ENCODE assay signal across 9 cellular contexts in the genomic region with DNA sequence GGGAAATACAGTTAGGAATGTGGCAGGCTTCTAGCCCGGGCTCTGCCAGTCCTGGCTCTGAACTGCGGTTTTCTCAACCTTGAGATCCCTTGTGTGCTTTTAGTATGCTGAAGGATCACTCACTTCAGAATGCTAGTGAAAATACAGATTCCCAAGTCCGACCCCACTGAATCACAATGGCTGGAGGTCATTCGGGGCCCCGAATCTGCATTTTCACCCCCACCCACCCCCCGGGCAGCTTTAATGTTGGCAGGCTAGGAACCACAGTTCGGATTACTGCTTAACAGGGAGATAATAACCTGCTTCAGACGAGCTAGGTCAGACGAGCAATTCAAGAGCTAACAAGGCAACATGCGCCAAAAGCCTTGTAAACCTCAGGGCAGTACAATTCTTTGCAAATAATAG. TPM values are rescaled to one million over a fixed set of nuclear protein-coding genes. Genes with fewer than 3 reads are reported as not detected.
DNase-seq lines count a peak whose midpoint lies in the region; ATAC-seq and TF ChIP-seq lines count a peak whose summit lies in the region.
"Had no signal": no experiment of that assay in that cellular context is flagged by ENCODE, and none has a peak within 500 bp of the region (broad histone marks: within the 10 kb centered on the region; RNA-seq: fewer than 3 reads in every experiment).

No MANE protein-coding gene starts in this region.

- peaks cover 60% of the 10 kb centered on the region for H3K4me1 Mint-ChIP-seq in activated CD4-positive, alpha-beta T cell treated with anti-CD3 and anti-CD28 coated beads, Interleukin-2, amount 10 ng/mL, durations not matched to agents 24 days and 14 days
- H3K4me1 Mint-ChIP-seq in WTC11: peaks cover 39% of the 10 kb centered on the region

- H3K27me3 Mint-ChIP-seq in activated CD4-positive, alpha-beta T cell treated with anti-CD3 and anti-CD28 coated beads, Interleukin-2, amount 10 ng/mL, durations not matched to agents 24 days and 14 days: no peaks in the 10 kb centered on the region
- H3K27me3 Mint-ChIP-seq in WTC11 (ENCODE audit: low read depth): peaks cover 10% of the 10 kb centered on the region

- H3K4me3 Mint-ChIP-seq in activated CD4-positive, alpha-beta T cell treated with anti-CD3 and anti-CD28 coated beads, Interleukin-2, amount 10 ng/mL, durations not matched to agents 24 days and 14 days: peak overlapping the region; percentile 95
- H3K4me3 Mint-ChIP-seq in WTC11: peak overlapping the region; percentile 83

- H3K9me3 ChIP-seq in heart left ventricle: no peaks in the 10 kb centered on the region
- no peaks in the 10 kb centered on the region for H3K9me3 ChIP-seq in skeletal muscle satellite cell (replicated peaks; ENCODE audit: low read length)

- no peak for TF ChIP-seq POLR2A in heart left ventricle (IDR thresholded peaks at IDR 0.05)
- no peak for TF ChIP-seq POLR2A in lower leg skin (IDR thresholded peaks at IDR 0.05)

- CTCF ChIA-PET in WTC11 (lab: Charles Lee): interaction anchor here (0.9 to 1.5 kb wide), 2 partner anchors 26 to 116 kb away, joined by 4 read pairs; no protein-coding TSS in a partner anchor

- no peak for ATAC-seq in WTC11
- ATAC-seq in heart left ventricle: peak in 2 of 4 donors; percentile 1 to 2
- ATAC-seq in HG03342 (IDR thresholded peaks at IDR 0.05; ENCODE audit: unreplicated experiment): no peak

- intact Hi-C loops in activated CD4-positive, alpha-beta T cell treated with anti-CD3 and anti-CD28 coated beads, Interleukin-2, amount 10 ng/mL, durations not matched to agents 24 days and 14 days (cut with micrococcal nuclease): loop anchor here (1.0 to 10.0 kb wide), 9 partner anchors 14 to 1399 kb away; partner anchors contain the start of genes ERH, SLC39A9, SRSF5 and ZFP36L1
- intact Hi-C loops in heart left ventricle (cut with DNase I): loop anchor here in 8 of 10 donors (1.0 to 10.0 kb wide), 10 partner anchors 41 to 156 kb away; partner anchors contain the start of gene SRSF5 (in 1 of the 8)
- intact Hi-C loops in lower leg skin (cut with DNase I; ENCODE audit: low total_unique reads): no loop called here

- no peak for DNase-seq in activated CD4-positive, alpha-beta T cell treated with anti-CD3 and anti-CD28 coated beads, Interleukin-2, amount 10 ng/mL, durations not matched to agents 24 days and 14 days
- DNase-seq in activated CD4-positive, alpha-beta T cell treated with anti-CD3 and anti-CD28 coated beads for 1 hour: no peak
- DNase-seq in WTC11 (ENCODE audit: low spot score) (no peak), heart left ventricle (no peak), NCI-H510A treated with DMSO at 0.1 percent for 48 hours (lab: John Stamatoyannopoulos, UW) (no peak), lower leg skin (ENCODE audit: low spot score in 2 of 2) (no peak)

- 12 to 31% (median 16%) methylated on average over 10 of the region's 10 CpGs for WGBS in heart left ventricle, 4 donors
- 0 to 8% methylated on average over 10 of the region's 10 CpGs for WGBS in lower leg skin, 2 donors

- H3K27me3 ChIP-seq in heart left ventricle (no peaks in the 10 kb centered on the region), skeletal muscle satellite cell (ENCODE audit: control insufficient read depth, insufficient read depth, low read length) (no peaks in the 10 kb centered on the region)

- H3K9ac ChIP-seq in skeletal muscle satellite cell (ENCODE audit: low read depth, low read length): peak overlapping the region; percentile 80

- H3K4me3 ChIP-seq in heart left ventricle (peak overlapping the region; percentile 25 to 96 (median 84)), skeletal muscle satellite cell (ENCODE audit: low read length) (peak overlapping the region; percentile 79), lower leg skin (ENCODE audit: low read depth, poor library complexity, severe bottlenecking) (no peak overlapping the region)

- POLR2A ChIA-PET in WTC11 (lab: Charles Lee): interaction anchor here (0.6 kb wide), 1 partner anchor 16 kb away, joined by 3 read pairs; no protein-coding TSS in a partner anchor

- peak overlapping the region; percentile 44 to 100 (median 92) for H3K27ac ChIP-seq in heart left ventricle

- no peaks in the 10 kb centered on the region for H3K36me3 ChIP-seq in heart left ventricle
- H3K36me3 ChIP-seq in skeletal muscle satellite cell (ENCODE audit: insufficient read depth, low read length): no peaks in the 10 kb centered on the region

- peaks cover 21% of the 10 kb centered on the region for H3K36me3 Mint-ChIP-seq in activated CD4-positive, alpha-beta T cell treated with anti-CD3 and anti-CD28 coated beads, Interleukin-2, amount 10 ng/mL, durations not matched to agents 24 days and 14 days (ENCODE audit: low read depth)
- no peaks in the 10 kb centered on the region for H3K36me3 Mint-ChIP-seq in WTC11

- H3K4me1 ChIP-seq in heart left ventricle (peaks cover 2 to 55% (median 46%) of the 10 kb centered on the region in 12 donors), skeletal muscle satellite cell (ENCODE audit: control insufficient read depth, insufficient read depth, low read length) (peaks cover 30% of the 10 kb centered on the region)

- no peak for TF ChIP-seq CTCF in WTC11 (IDR thresholded peaks at IDR 0.05)
- TF ChIP-seq CTCF in heart left ventricle (IDR thresholded peaks at IDR 0.05): no peak
- no peak for TF ChIP-seq CTCF in lower leg skin (IDR thresholded peaks at IDR 0.05)

- H3K27ac Mint-ChIP-seq in activated CD4-positive, alpha-beta T cell treated with anti-CD3 and anti-CD28 coated beads, Interleukin-2, amount 10 ng/mL, durations not matched to agents 24 days and 14 days: peak overlapping the region; percentile 87
- peak overlapping the region; percentile 60; the same call in 1 of the 2 replicates for H3K27ac Mint-ChIP-seq in WTC11

- no peaks in the 10 kb centered on the region for H3K9me3 Mint-ChIP-seq in activated CD4-positive, alpha-beta T cell treated with anti-CD3 and anti-CD28 coated beads, Interleukin-2, amount 10 ng/mL, durations not matched to agents 24 days and 14 days
- H3K9me3 Mint-ChIP-seq in WTC11: no peaks in the 10 kb centered on the region

- peak overlapping the region; percentile 85 for H3K4me2 ChIP-seq in skeletal muscle satellite cell (ENCODE audit: low read length)

TF ChIP-seq in WTC11, 78 proteins besides CTCF, POLR2A, EP300 and RAD21 (continues in another document):
- TF ChIP-seq ELF4 (CRISPR knock-in tag; IDR thresholded peaks at IDR 0.05; ENCODE audit: low read depth): no peak
- TF ChIP-seq, protein P1, sequence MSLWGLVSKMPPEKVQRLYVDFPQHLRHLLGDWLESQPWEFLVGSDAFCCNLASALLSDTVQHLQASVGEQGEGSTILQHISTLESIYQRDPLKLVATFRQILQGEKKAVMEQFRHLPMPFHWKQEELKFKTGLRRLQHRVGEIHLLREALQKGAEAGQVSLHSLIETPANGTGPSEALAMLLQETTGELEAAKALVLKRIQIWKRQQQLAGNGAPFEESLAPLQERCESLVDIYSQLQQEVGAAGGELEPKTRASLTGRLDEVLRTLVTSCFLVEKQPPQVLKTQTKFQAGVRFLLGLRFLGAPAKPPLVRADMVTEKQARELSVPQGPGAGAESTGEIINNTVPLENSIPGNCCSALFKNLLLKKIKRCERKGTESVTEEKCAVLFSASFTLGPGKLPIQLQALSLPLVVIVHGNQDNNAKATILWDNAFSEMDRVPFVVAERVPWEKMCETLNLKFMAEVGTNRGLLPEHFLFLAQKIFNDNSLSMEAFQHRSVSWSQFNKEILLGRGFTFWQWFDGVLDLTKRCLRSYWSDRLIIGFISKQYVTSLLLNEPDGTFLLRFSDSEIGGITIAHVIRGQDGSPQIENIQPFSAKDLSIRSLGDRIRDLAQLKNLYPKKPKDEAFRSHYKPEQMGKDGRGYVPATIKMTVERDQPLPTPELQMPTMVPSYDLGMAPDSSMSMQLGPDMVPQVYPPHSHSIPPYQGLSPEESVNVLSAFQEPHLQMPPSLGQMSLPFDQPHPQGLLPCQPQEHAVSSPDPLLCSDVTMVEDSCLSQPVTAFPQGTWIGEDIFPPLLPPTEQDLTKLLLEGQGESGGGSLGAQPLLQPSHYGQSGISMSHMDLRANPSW (CRISPR knock-in tag; conservative IDR thresholded peaks at IDR 0.05; ENCODE audit: low read depth): no peak
- no peak for TF ChIP-seq ATF1 (CRISPR knock-in tag; IDR thresholded peaks at IDR 0.05)
- TF ChIP-seq SMAD3 (CRISPR knock-in tag; IDR thresholded peaks at IDR 0.05; ENCODE audit: borderline replicate concordance): no peak

RNA-seq across cellular contexts. Expression of gene SUSD6, which starts 0.5 kb away (rescaled TPM):
- total RNA-seq in activated CD4-positive, alpha-beta T cell treated with anti-CD3 and anti-CD28 coated beads, Interleukin-2, amount 10 ng/mL, durations not matched to agents 24 days and 14 days: 73.4 and 78.9 TPM in 2 replicates
- total RNA-seq in WTC11 (2021) (6.6 to 10.1 TPM (median 8.1 TPM) in 3 replicates), heart left ventricle (10 to 100 TPM; 17.8 to 49.2 (median 24.8) TPM), lower leg skin (10 to 100 TPM; 35.5 to 56.7 (median 51.0) TPM)
- polyA plus RNA-seq in heart left ventricle: 10 to 100 TPM in 1 of 2 donors, 1 to 10 TPM in 1; 5.8 to 18.7 TPM
- 5.5 and 6.3 TPM in 2 replicates for total RNA-seq in skeletal muscle satellite cell (2012; rRNA removed)

RNA-seq across cellular contexts. Expression of gene CCDC177, which starts 36.2 kb away (rescaled TPM):
- total RNA-seq in activated CD4-positive, alpha-beta T cell treated with anti-CD3 and anti-CD28 coated beads, Interleukin-2, amount 10 ng/mL, durations not matched to agents 24 days and 14 days: 0.05 TPM in 1 of 2 replicates, not detected in the other
- 1.7 to 2.2 TPM (median 2.1 TPM) in 3 replicates for total RNA-seq in WTC11 (2021)
- not detected for total RNA-seq in heart left ventricle
- under 1 TPM in 1 of 2 donors, not detected in 1; 0.06 TPM for polyA plus RNA-seq in heart left ventricle
- total RNA-seq in skeletal muscle satellite cell (2012; rRNA removed): not detected in 2 replicates
- under 1 TPM in 2 of 4 donors, not detected in 2; 0.12 to 0.19 TPM for total RNA-seq in lower leg skin
- total RNA-seq: glomerular endothelial cell had no signal
